17 cellular contexts compared by ENCODE assay signal in the genomic region with DNA sequence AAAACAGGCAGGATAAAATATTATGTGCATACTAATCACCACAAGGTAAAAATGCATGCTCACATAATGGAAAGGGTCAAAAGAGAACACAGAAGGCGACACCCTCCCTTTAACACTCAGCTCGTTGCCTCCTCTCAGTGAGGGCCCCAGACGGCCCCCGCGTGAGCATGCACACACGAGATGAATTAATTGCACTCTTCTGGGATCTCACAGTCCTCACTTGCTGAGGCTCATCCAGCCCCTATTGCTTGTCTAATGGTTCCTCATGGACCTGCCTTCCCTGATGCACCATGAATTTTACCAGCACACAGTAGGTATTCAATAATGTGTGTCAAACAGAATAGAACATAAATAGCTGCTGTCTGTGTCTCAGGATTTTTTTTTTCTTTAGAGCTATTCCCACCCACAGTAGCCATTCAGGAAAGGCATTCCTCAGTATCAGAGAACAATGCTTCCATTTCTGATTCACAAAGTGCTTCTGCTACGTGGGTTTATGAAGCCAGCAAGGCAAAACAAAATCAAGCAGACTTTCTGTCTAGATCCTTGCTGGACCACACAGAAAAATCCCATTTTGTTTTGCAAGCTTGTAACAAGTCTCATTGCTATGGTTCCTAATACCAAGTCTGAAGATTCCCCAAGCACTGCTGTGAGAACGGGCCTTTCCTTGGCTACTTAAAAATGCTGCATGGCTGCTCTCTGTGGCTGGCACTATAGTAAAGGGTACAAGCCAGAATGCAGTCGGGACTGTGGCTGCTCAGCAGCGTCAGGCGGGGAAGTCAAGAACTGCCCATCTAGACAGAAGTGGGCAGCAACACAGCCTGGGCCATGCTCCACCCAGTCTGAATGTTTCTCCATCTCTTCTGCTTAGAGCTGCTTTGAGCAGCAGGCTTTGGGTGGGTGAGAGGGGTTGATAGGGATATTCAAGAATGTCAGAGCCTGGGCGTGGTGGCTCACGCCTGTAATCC. TPM values are rescaled to one million over a fixed set of nuclear protein-coding genes. Genes with fewer than 3 reads are reported as not detected.
A peak's percentile ranks its signal among the peaks of the same experiment; 100 is the strongest.
DNase-seq lines count a peak whose midpoint lies in the region; ATAC-seq, FAIRE-seq and TF ChIP-seq lines count a peak whose summit lies in the region.
"Had no signal": no experiment of that assay in that cellular context is flagged by ENCODE, and none has a peak within 500 bp of the region (broad histone marks: within the 10 kb centered on the region; RNA-seq: fewer than 3 reads in every experiment).

No MANE protein-coding gene starts in this region.

- H3K27me3 ChIP-seq in SJSA1 (replicated peaks) (no peaks in the 10 kb centered on the region), thoracic aorta (replicated peaks; ENCODE audit: insufficient read depth) (no peaks in the 10 kb centered on the region)
- H3K27me3 ChIP-seq: colonic mucosa, MG63, suprapubic skin had no signal

- H3K27ac ChIP-seq in SJSA1: peak overlapping the region; percentile 87
- peak overlapping the region; percentile 38 to 39 for H3K27ac ChIP-seq in thoracic aorta
- H3K27ac ChIP-seq: colonic mucosa, SK-N-MC, suprapubic skin had no signal

- TF ChIP-seq CTCF in fibroblast of the aortic adventitia (IDR thresholded peaks at IDR 0.05; ENCODE audit: insufficient read depth, low read length) (no peak), thoracic aorta (IDR thresholded peaks at IDR 0.05) (no peak)

- in situ Hi-C loops in ACHN (cut with HindIII; ENCODE audit: low pct_ligation_motif_present, low pct_unique_long_range_greater_than_20kb, low sequenced_read_pairs): no loop called here

- no peak for FAIRE-seq in GM19239 (lab: Jason Lieb, UNC)

- H3K4me3 ChIP-seq in SJSA1: no peak overlapping the region
- H3K4me3 ChIP-seq in fibroblast of the aortic adventitia (ENCODE audit: low read depth, low read length): no peak overlapping the region
- no peak overlapping the region for H3K4me3 ChIP-seq in thoracic aorta
- H3K4me3 ChIP-seq: colonic mucosa, MG63, SK-N-MC, suprapubic skin had no signal

- ATAC-seq in thoracic aorta (ENCODE audit: insufficient number of reproducible peaks, low FRiP score, low read depth): no peak
- no peak for ATAC-seq in GM19351 (IDR thresholded peaks at IDR 0.05; ENCODE audit: unreplicated experiment)
- ATAC-seq: natural killer cell had no signal

- peaks cover 76% of the 10 kb centered on the region for H3K4me1 ChIP-seq in SJSA1 (replicated peaks)
- peaks cover 24 to 54% of the 10 kb centered on the region in 2 donors for H3K4me1 ChIP-seq in thoracic aorta (ENCODE audit: control insufficient read depth in 1 of 2, low read depth in 2 of 2)
- H3K4me1 ChIP-seq: colonic mucosa had no signal

- H3K36me3 ChIP-seq in SJSA1 (no peaks in the 10 kb centered on the region), thoracic aorta (no peaks in the 10 kb centered on the region)
- H3K36me3 ChIP-seq: colonic mucosa, MG63, suprapubic skin had no signal

- H3K9me3 ChIP-seq in SJSA1 (replicated peaks): no peaks in the 10 kb centered on the region
- H3K9me3 ChIP-seq in thoracic aorta: no peaks in the 10 kb centered on the region
- H3K9me3 ChIP-seq: colonic mucosa, MG63, suprapubic skin had no signal

- DNase-seq in SJSA1 (ENCODE audit: low read depth in 1 of 2, low spot score in 2 of 2) (peak; percentile 55 to 82), fibroblast of the aortic adventitia (ENCODE audit: low read depth) (peak; percentile 69), mesenteric fat pad (ENCODE audit: low spot score) (peak; percentile 76), thoracic aorta (ENCODE audit: low spot score) (no peak), ACHN (no peak), GM19239 (ENCODE audit: insufficient read length, low spot score) (no peak), dedifferentiated amniotic fluid mesenchymal stem cell (ENCODE audit: extremely low spot score) (no peak)
- DNase-seq: activated CD4-positive, alpha-beta T cell treated with anti-CD3 and anti-CD28 coated beads for 1 hour; activated effector memory CD4-positive, alpha-beta T cell treated with Interleukin-2 at 50 U/mL for 16 hours; colonic mucosa; MG63; natural killer cell; NCI-H524 treated with DMSO at 0.1 percent for 48 hours; stimulated activated CD4-positive, alpha-beta T cell treated with anti-CD3 and anti-CD28 coated beads, Interleukin-4, amount 100 ng/mL, for 1 hour had no signal

RNA-seq across cellular contexts. Expression of gene TOM1L2, which starts 43.5 kb away (rescaled TPM):
- total RNA-seq in SJSA1 (2014; rRNA removed; shearing (Covaris generic)): 32.0 and 36.4 TPM in 2 replicates
- total RNA-seq in fibroblast of the aortic adventitia (ENCODE audit: low replicate concordance) (27.2 and 40.3 TPM in 2 replicates), mesenteric fat pad (43.7 TPM), thoracic aorta (100 to 1,000 TPM in 1 of 2 donors, 10 to 100 TPM in 1; 63.4 to 185 TPM)

RNA-seq across cellular contexts. Expression of gene DRC3, which starts 44.0 kb away (rescaled TPM):
- 1.8 TPM in 1 of 2 replicates, not detected in the other for total RNA-seq in SJSA1 (2014; rRNA removed; shearing (Covaris generic))
- total RNA-seq in fibroblast of the aortic adventitia (ENCODE audit: low replicate concordance) (0.74 and 1.8 TPM in 2 replicates), mesenteric fat pad (0.32 TPM), thoracic aorta (1 to 10 TPM in 1 of 2 donors, under 1 TPM in 1; 0.27 to 2.3 TPM)

Comparison
In these comparisons a context has a peak if more than half of its experiments do, and no peak if none do; other contexts are left out.
1. DNase-seq: peak in SJSA1 (2 of 2), fibroblast of the aortic adventitia (single experiment) and mesenteric fat pad (single experiment); none in thoracic aorta (single experiment), ACHN (single experiment), GM19239 (single experiment) and dedifferentiated amniotic fluid mesenchymal stem cell (single experiment).